ENCODE assay signal across 25 cellular contexts in genomic region chr2:143383016-143383415, GRCh38.
"Had no signal": no experiment of that assay in that cellular context is flagged by ENCODE, and none has a peak within 500 bp of the region (broad histone marks: within the 10 kb centered on the region; RNA-seq: fewer than 3 reads in every experiment).

No MANE protein-coding gene starts in this region.

- H3K27ac Mint-ChIP-seq: mesothelial cell of epicardium had no signal

- H3K4me3 ChIP-seq: coronary artery, dorsolateral prefrontal cortex, esophagus muscularis mucosa, gastrocnemius medialis, heart right ventricle, left lung, lower lobe of right lung, mucosa of descending colon had no signal

- FAIRE-seq: colon, endothelial cell of umbilical vein, islet of Langerhans, keratinocyte had no signal

- H3K27me3 Mint-ChIP-seq: naive B cell had no signal

- H3K9me3 ChIP-seq: esophagus muscularis mucosa, gastrocnemius medialis, heart right ventricle, left lung, lower lobe of right lung, mucosa of descending colon had no signal

- H3K27ac ChIP-seq: coronary artery, dorsolateral prefrontal cortex, esophagus muscularis mucosa, gastrocnemius medialis, heart right ventricle, left lung, lower lobe of right lung had no signal

- H3K4me1 ChIP-seq: esophagus muscularis mucosa, gastrocnemius medialis, heart right ventricle, left lung, lower lobe of right lung had no signal

- ATAC-seq: gastrocnemius medialis, heart right ventricle, left cardiac atrium, left lung, left ventricle myocardium superior, lower lobe of right lung, mucosa of descending colon had no signal

- H3K4me3 Mint-ChIP-seq: mesothelial cell of epicardium, naive B cell had no signal

- H3K27me3 ChIP-seq: dorsolateral prefrontal cortex, esophagus muscularis mucosa, gastrocnemius medialis, heart right ventricle, left lung had no signal

- H3K36me3 ChIP-seq: esophagus muscularis mucosa, gastrocnemius medialis, heart right ventricle, left lung, lower lobe of right lung had no signal

- DNase-seq: dermis blood vessel endothelial cell; dorsolateral prefrontal cortex; effector CD4-positive, alpha-beta T cell; effector memory CD4-positive, alpha-beta T cell; foreskin fibroblast; foreskin melanocyte; gastrocnemius medialis; glutamatergic neuron; head of caudate nucleus; heart right ventricle; hippocampal formation; left cardiac atrium; left ventricle myocardium superior; lower lobe of right lung; mesenchymal stem cell; mucosa of descending colon; naive B cell had no signal

- H3K9me3 Mint-ChIP-seq: naive B cell had no signal

- H3K36me3 Mint-ChIP-seq: mesothelial cell of epicardium had no signal
